Comparison of ENCODE assay signal across 13 cellular contexts in genomic region chr19:27745978-27746542, GRCh38.
"Had no signal": no experiment of that assay in that cellular context is flagged by ENCODE, and none has a peak within 500 bp of the region (broad histone marks: within the 10 kb centered on the region; RNA-seq: fewer than 3 reads in every experiment).

No MANE protein-coding gene starts in this region.

- FAIRE-seq: endothelial cell of umbilical vein, frontal cortex had no signal

- H3K4me3 ChIP-seq: thoracic aorta had no signal

- ATAC-seq: T-helper 17 cell, WTC11 had no signal

- H3K27ac ChIP-seq: brain microvascular endothelial cell, psoas muscle, thoracic aorta had no signal

- H3K9me3 ChIP-seq: psoas muscle had no signal

- H3K27me3 ChIP-seq: brain microvascular endothelial cell had no signal

- DNase-seq: activated CD4-positive, alpha-beta T cell treated with anti-CD3 and anti-CD28 coated beads for 48 hours; activated gamma-delta T cell treated with Interleukin-2 at 50 U/mL for 16 hours; activated naive CD8-positive, alpha-beta T cell treated with anti-CD3 and anti-CD28 coated beads for 36 hours; activated T-cell treated with anti-CD3 and anti-CD28 coated beads, Interleukin-2, amount 50 U/mL, for 1 hour; brain microvascular endothelial cell; occipital lobe; psoas muscle; stimulated activated CD4-positive, alpha-beta T cell treated with anti-CD3 and anti-CD28 coated beads, Interleukin-4, amount 100 ng/mL, for 24 hours; T-helper 17 cell had no signal

- H3K36me3 ChIP-seq: brain microvascular endothelial cell had no signal
